ENCODE assay signal across 8 cellular contexts in genomic region chr7:143379607-143380263, GRCh38. TPM values are rescaled to one million over a fixed set of nuclear protein-coding genes. Genes with fewer than 3 reads are reported as not detected.
DNase-seq lines count a peak whose midpoint lies in the region; ATAC-seq, FAIRE-seq and TF ChIP-seq lines count a peak whose summit lies in the region.

No MANE protein-coding gene starts in this region.

- H3K4me3 Mint-ChIP-seq in activated naive CD8-positive, alpha-beta T cell treated with anti-CD3 and anti-CD28 coated beads, Interleukin-2, amount 50 U/mL, for 24 hours: peak overlapping the region; percentile 86

- no peaks in the 10 kb centered on the region for H3K27me3 Mint-ChIP-seq in activated naive CD8-positive, alpha-beta T cell treated with anti-CD3 and anti-CD28 coated beads, Interleukin-2, amount 50 U/mL, for 24 hours

- H3K27ac ChIP-seq in keratinocyte (ENCODE audit: control insufficient read depth, insufficient read depth, low read length) (peak overlapping the region; percentile 92), suprapubic skin (peak overlapping the region; percentile 95)

- TF ChIP-seq EP300 in suprapubic skin (IDR thresholded peaks at IDR 0.05): no peak

- H3K36me3 ChIP-seq in keratinocyte (ENCODE audit: control insufficient read depth in 2 of 2, extremely low read depth in 1 of 2, insufficient read depth in 2 of 2, low read length in 2 of 2) (peaks cover 11 to 12% of the 10 kb centered on the region in 2 experiments), suprapubic skin (no peaks in the 10 kb centered on the region)

- H3K27me3 ChIP-seq in keratinocyte (ENCODE audit: control insufficient read depth, extremely low read depth, insufficient read depth, low read length) (no peaks in the 10 kb centered on the region), suprapubic skin (no peaks in the 10 kb centered on the region)

- H3K4me1 ChIP-seq in keratinocyte (ENCODE audit: control insufficient read depth, extremely low read depth, insufficient read depth, low read length) (peaks cover 50% of the 10 kb centered on the region), suprapubic skin (peaks cover 49% of the 10 kb centered on the region)

- H3K9me3 Mint-ChIP-seq in activated naive CD8-positive, alpha-beta T cell treated with anti-CD3 and anti-CD28 coated beads, Interleukin-2, amount 50 U/mL, for 24 hours: no peaks in the 10 kb centered on the region

- peak overlapping the region; percentile 60 for H2AFZ ChIP-seq in keratinocyte (ENCODE audit: control insufficient read depth, low read length)

- H4K20me1 ChIP-seq in keratinocyte (ENCODE audit: control insufficient read depth, extremely low read depth, insufficient read depth, low read length): peaks cover 12% of the 10 kb centered on the region

- peak overlapping the region; percentile 98 for H3K4me2 ChIP-seq in keratinocyte (ENCODE audit: control insufficient read depth, extremely low read depth, insufficient read depth, low read depth, low read length)

- peaks cover 58% of the 10 kb centered on the region for H3K4me1 Mint-ChIP-seq in activated naive CD8-positive, alpha-beta T cell treated with anti-CD3 and anti-CD28 coated beads, Interleukin-2, amount 50 U/mL, for 24 hours

- peak overlapping the region; percentile 99 for H3K4me3 ChIP-seq in GM12865 (ENCODE audit: low read depth, low read length)
- H3K4me3 ChIP-seq in keratinocyte (ENCODE audit: control insufficient read depth in 2 of 3, extremely low read depth in 1 of 3, insufficient read depth in 2 of 3, low read depth in 1 of 3, low read length in 3 of 3): peak overlapping the region; percentile 65 to 92 (median 75)
- H3K4me3 ChIP-seq in suprapubic skin: peak overlapping the region; percentile 74

- 25% methylated on average over 15 of the region's 15 CpGs for WGBS in suprapubic skin

- peaks cover 2% of the 10 kb centered on the region for H3K36me3 Mint-ChIP-seq in activated naive CD8-positive, alpha-beta T cell treated with anti-CD3 and anti-CD28 coated beads, Interleukin-2, amount 50 U/mL, for 24 hours (ENCODE audit: low read depth)

- dilution Hi-C loops in keratinocyte (cut with MboI; ENCODE audit: extremely low pct_ligation_motif_present, low sequenced_read_pairs): no loop called here

- TF ChIP-seq POLR2A in suprapubic skin (IDR thresholded peaks at IDR 0.05): no peak
- no peak for TF ChIP-seq POLR2A in erythroblast (IDR thresholded peaks at IDR 0.05; ENCODE audit: low read length)

- H3K9ac ChIP-seq in keratinocyte (ENCODE audit: control insufficient read depth, extremely low read depth, insufficient read depth, low read length): peak overlapping the region; percentile 91

- TF ChIP-seq CTCF in GM12865 (IDR thresholded peaks at IDR 0.05; ENCODE audit: insufficient read depth, low read depth, low read length, missing control alignments) (no peak), keratinocyte (optimal IDR thresholded peaks at IDR 0.05 in 1 of 3, IDR thresholded peaks at IDR 0.05 in 1 of 3, conservative IDR thresholded peaks at IDR 0.05 in 1 of 3; ENCODE audit: extremely low read depth in 1 of 3, insufficient read depth in 2 of 3, low read length in 3 of 3) (no peak), suprapubic skin (IDR thresholded peaks at IDR 0.05) (no peak)

- peak; percentile 2 for ATAC-seq in HG03108 (IDR thresholded peaks at IDR 0.05; ENCODE audit: unreplicated experiment)
- ATAC-seq in activated naive CD8-positive, alpha-beta T cell treated with anti-CD3 and anti-CD28 coated beads, Interleukin-2, amount 50 U/mL, for 24 hours: no peak
- no peak for ATAC-seq in HG02852 (IDR thresholded peaks at IDR 0.05; ENCODE audit: unreplicated experiment)

- H3K79me2 ChIP-seq in keratinocyte (ENCODE audit: control insufficient read depth, insufficient read depth, low read length): peaks cover 34% of the 10 kb centered on the region

- H3K9me3 ChIP-seq in keratinocyte (ENCODE audit: control insufficient read depth, low read depth, low read length) (no peaks in the 10 kb centered on the region), suprapubic skin (no peaks in the 10 kb centered on the region)

- peak overlapping the region; percentile 89 for H3K27ac Mint-ChIP-seq in activated naive CD8-positive, alpha-beta T cell treated with anti-CD3 and anti-CD28 coated beads, Interleukin-2, amount 50 U/mL, for 24 hours

- DNase-seq in GM12865 (ENCODE audit: low read depth) (peak; percentile 35), keratinocyte (ENCODE audit: low read depth, low spot score) (no peak), suprapubic skin (ENCODE audit: low spot score in 2 of 2) (no peak), NCI-H69 (lab: John Stamatoyannopoulos, UW) (no peak), erythroblast (lab: John Stamatoyannopoulos, UW) (no peak)
- DNase-seq in activated naive CD8-positive, alpha-beta T cell treated with anti-CD3 and anti-CD28 coated beads, Interleukin-2, amount 50 U/mL, for 24 hours: no peak

- H3K9me1 ChIP-seq in keratinocyte (ENCODE audit: control insufficient read depth, extremely low read depth, insufficient read depth, low read length): peaks cover 4% of the 10 kb centered on the region

- no peak for FAIRE-seq in keratinocyte (lab: Jason Lieb, UNC)

RNA-seq across cellular contexts. Expression of gene ZYX, which starts 1.4 kb away (rescaled TPM):
- polyA plus RNA-seq in keratinocyte: 17.6 to 77.8 TPM (median 22.5 TPM) in 3 replicates
- 43.5 TPM for polyA plus RNA-seq in keratinocyte (2011; ENCODE audit: low read depth)
- 58.1 and 116 TPM in 2 replicates for polyA plus RNA-seq in keratinocyte (2011; cell fraction: cytosol; rRNA removed)
- polyA plus RNA-seq in keratinocyte (2011; cell fraction: nucleus; rRNA removed): 102 and 140 TPM in 2 replicates
- 129 and 217 TPM in 2 replicates for polyA plus RNA-seq in keratinocyte (2012; ENCODE audit: low replicate concordance)
- 42.3 to 427 TPM (median 56.3 TPM) in 3 replicates for polyA minus RNA-seq in keratinocyte
- polyA minus RNA-seq in keratinocyte (2011; cell fraction: cytosol; rRNA and poly(A)+ RNA removed): 202 TPM
- 53.6 and 67.5 TPM in 2 replicates for polyA minus RNA-seq in keratinocyte (2011; cell fraction: nucleus; rRNA and poly(A)+ RNA removed)
- total RNA-seq in suprapubic skin: 10 to 100 TPM; 46.3 to 73.0 (median 59.3) TPM

RNA-seq across cellular contexts. Expression of gene FAM131B, which starts 17.2 kb away (rescaled TPM):
- 0.12 to 0.24 TPM (median 0.21 TPM) in 3 replicates for polyA plus RNA-seq in keratinocyte
- not detected for polyA plus RNA-seq in keratinocyte (2011; ENCODE audit: low read depth)
- polyA plus RNA-seq in keratinocyte (2011; cell fraction: cytosol; rRNA removed): 0.12 and 0.16 TPM in 2 replicates
- polyA plus RNA-seq in keratinocyte (2011; cell fraction: nucleus; rRNA removed): 0.23 and 0.28 TPM in 2 replicates
- 0.09 TPM in 1 of 2 replicates, not detected in the other for polyA plus RNA-seq in keratinocyte (2012; ENCODE audit: low replicate concordance)
- 0.20 to 0.43 TPM (median 0.38 TPM) in 3 replicates for polyA minus RNA-seq in keratinocyte
- not detected for polyA minus RNA-seq in keratinocyte (2011; cell fraction: cytosol; rRNA and poly(A)+ RNA removed)
- 0.21 and 0.23 TPM in 2 replicates for polyA minus RNA-seq in keratinocyte (2011; cell fraction: nucleus; rRNA and poly(A)+ RNA removed)
- total RNA-seq in suprapubic skin: under 1 TPM in 3 of 4 donors, not detected in 1; 0.13 to 0.40 (median 0.19) TPM

RNA-seq across cellular contexts. Expression of gene EPHA1, which starts 28.9 kb away (rescaled TPM):
- polyA plus RNA-seq in keratinocyte: 24.6 to 37.1 TPM (median 31.9 TPM) in 3 replicates
- polyA plus RNA-seq in keratinocyte (2011; ENCODE audit: low read depth): 20.1 TPM
- polyA plus RNA-seq in keratinocyte (2011; cell fraction: cytosol; rRNA removed): 9.5 and 11.8 TPM in 2 replicates
- polyA plus RNA-seq in keratinocyte (2011; cell fraction: nucleus; rRNA removed): 51.7 and 60.6 TPM in 2 replicates
- 23.0 and 34.4 TPM in 2 replicates for polyA plus RNA-seq in keratinocyte (2012; ENCODE audit: low replicate concordance)
- polyA minus RNA-seq in keratinocyte: 44.3 to 50.0 TPM (median 49.9 TPM) in 3 replicates
- 21.5 TPM for polyA minus RNA-seq in keratinocyte (2011; cell fraction: cytosol; rRNA and poly(A)+ RNA removed)
- polyA minus RNA-seq in keratinocyte (2011; cell fraction: nucleus; rRNA and poly(A)+ RNA removed): 40.5 and 44.2 TPM in 2 replicates
- total RNA-seq in suprapubic skin: 10 to 100 TPM; 60.9 to 94.4 (median 67.7) TPM
